Comparison of ENCODE assay signal across 8 cellular contexts in genomic region chr4:8435656-8436121, GRCh38. TPM values are rescaled to one million over a fixed set of nuclear protein-coding genes. Genes with fewer than 3 reads are reported as not detected.
A peak's percentile ranks its signal among the peaks of the same experiment; 100 is the strongest.
DNase-seq lines count a peak whose midpoint lies in the region; ATAC-seq, FAIRE-seq and TF ChIP-seq lines count a peak whose summit lies in the region.

No MANE protein-coding gene starts in this region.

- no peak overlapping the region for H4K8ac ChIP-seq in H9 (replicated peaks; ENCODE audit: insufficient read length, low read depth, low read length)

- H3K27ac Mint-ChIP-seq in T-helper 17 cell (peak overlapping the region; percentile 97), H9 (no peak overlapping the region; a peak in 1 of 7 replicates)

- no peak overlapping the region for H3K18ac ChIP-seq in H9 (ENCODE audit: insufficient read length, low read depth, low read length)

- peaks cover 14 to 15% of the 10 kb centered on the region in 2 experiments for H3K9me3 Mint-ChIP-seq in H9

- TF ChIP-seq EP300 in gastroesophageal sphincter (IDR thresholded peaks at IDR 0.05): no peak

- H3K4me2 ChIP-seq in H9 (ENCODE audit: insufficient read depth, insufficient read length, low read length): no peak overlapping the region

- no peak overlapping the region for H2BK12ac ChIP-seq in H9 (ENCODE audit: insufficient read length, low read depth, low read length)

- TF ChIP-seq CTCF in gastroesophageal sphincter (IDR thresholded peaks at IDR 0.05) (no peak), thyroid gland (IDR thresholded peaks at IDR 0.05) (no peak), H9 (conservative IDR thresholded peaks at IDR 0.05) (no peak), D721Med (IDR thresholded peaks at IDR 0.05; ENCODE audit: insufficient read depth, missing control alignments) (no peak)

- H3K4me1 ChIP-seq in gastroesophageal sphincter (peaks cover 0 to 66% (median 9%) of the 10 kb centered on the region in 3 donors), thyroid gland (peaks cover 57 to 61% of the 10 kb centered on the region in 2 donors), H9 (ENCODE audit: insufficient read depth, low read length) (no peaks in the 10 kb centered on the region; the same call in 1 of the 2 replicates)

- TF ChIP-seq POLR2A in gastroesophageal sphincter (IDR thresholded peaks at IDR 0.05) (no peak), thyroid gland (IDR thresholded peaks at IDR 0.05) (no peak)

- no peak overlapping the region for H3K56ac ChIP-seq in H9 (ENCODE audit: insufficient read length, low read depth, low read length)

- intact Hi-C loops in thyroid gland (cut with DNase I): no loop called here

- H3K79me1 ChIP-seq in H9 (ENCODE audit: insufficient read depth, low read depth, low read length, poor library complexity, severe bottlenecking): no peaks in the 10 kb centered on the region

- no peak overlapping the region for H2AK5ac ChIP-seq in H9 (ENCODE audit: insufficient read length, low read length)

- H3K9me3 ChIP-seq in T-helper 17 cell (ENCODE audit: control insufficient read depth, low read length, poor library complexity, severe bottlenecking): no peaks in the 10 kb centered on the region
- H3K9me3 ChIP-seq in gastroesophageal sphincter: no peaks in the 10 kb centered on the region
- no peaks in the 10 kb centered on the region for H3K9me3 ChIP-seq in thyroid gland
- H3K9me3 ChIP-seq in H9 (ENCODE audit: control insufficient read depth, low read depth, low read length): no peaks in the 10 kb centered on the region

- WGBS in gastroesophageal sphincter (ENCODE audit: low coverage in 1 of 2), 2 donors: 10 to 17% methylated on average over 1 to 4 of the region's 5 CpGs
- WGBS in thyroid gland, 2 donors: 5 to 7% methylated on average over 5 of the region's 5 CpGs
- no CpG with 5 or more reads among the region's 5 CpGs for WGBS in H9 (ENCODE audit: extremely low coverage, insufficient read length, low lambda C conversion rate)

- H3K14ac ChIP-seq in H9 (ENCODE audit: insufficient read depth, low read length): no peak overlapping the region

- H3K27ac ChIP-seq in gastroesophageal sphincter (peak overlapping the region; percentile 16 to 70 (median 65)), thyroid gland (peak overlapping the region; percentile 82 to 85 (median 84)), H9 (ENCODE audit: insufficient read length, low read depth, low read length) (no peak overlapping the region)

- no peak overlapping the region for H2AFZ ChIP-seq in H9 (ENCODE audit: low read length)

- no peak overlapping the region for H4K91ac ChIP-seq in H9 (ENCODE audit: insufficient read length, low read depth, low read length)

- H3K23me2 ChIP-seq in H9 (ENCODE audit: insufficient read length, low read depth, low read length, poor library complexity, severe bottlenecking): no peaks in the 10 kb centered on the region

- no peak overlapping the region for H2BK120ac ChIP-seq in H9 (ENCODE audit: low read depth, low read length, poor library complexity, severe bottlenecking)

- H3K9ac ChIP-seq in H9 (ENCODE audit: extremely low read depth, insufficient read length, low read length): no peak overlapping the region

- H4K20me1 ChIP-seq in H9 (ENCODE audit: control insufficient read depth, insufficient read depth, insufficient read length): no peaks in the 10 kb centered on the region

- H3K4me1 Mint-ChIP-seq in T-helper 17 cell: peaks cover 55% of the 10 kb centered on the region
- peaks cover 36 to 47% of the 10 kb centered on the region in 2 experiments for H3K4me1 Mint-ChIP-seq in H9

- H3K27me3 ChIP-seq in gastroesophageal sphincter (no peaks in the 10 kb centered on the region), thyroid gland (no peaks in the 10 kb centered on the region), H9 (ENCODE audit: insufficient read depth, low read length) (no peaks in the 10 kb centered on the region)

- no peak overlapping the region for H2BK5ac ChIP-seq in H9 (ENCODE audit: insufficient read length, low read length)

- H3K4me3 ChIP-seq in gastroesophageal sphincter (peak overlapping the region; percentile 9 to 39), thyroid gland (replicated peaks in 1 of 3) (peak overlapping the region in 2 of 3 donors; percentile 8)

- H3K79me2 ChIP-seq in H9 (ENCODE audit: insufficient read depth, low read length): no peaks in the 10 kb centered on the region

- H3K4ac ChIP-seq in H9 (ENCODE audit: low read depth, low read length): no peak overlapping the region

- no peak overlapping the region for H3T11ph ChIP-seq in H9 (ENCODE audit: low read length)

- H3K4me3 Mint-ChIP-seq in T-helper 17 cell: peak overlapping the region; percentile 85
- H3K4me3 Mint-ChIP-seq in H9: no peak overlapping the region

- H3K23ac ChIP-seq in H9 (ENCODE audit: insufficient read length, low read depth, low read length): no peak overlapping the region

- no peak overlapping the region for H4K5ac ChIP-seq in H9 (ENCODE audit: insufficient read length, low read depth, low read length)

- H3K27me3 Mint-ChIP-seq in T-helper 17 cell (no peaks in the 10 kb centered on the region), H9 (ENCODE audit: low read depth) (no peaks in the 10 kb centered on the region)

- no peak overlapping the region for H2BK20ac ChIP-seq in H9 (ENCODE audit: low read depth, low read length, poor library complexity, severe bottlenecking)

- H3K36me3 Mint-ChIP-seq in T-helper 17 cell (ENCODE audit: low read depth): peaks cover 4% of the 10 kb centered on the region
- peaks cover 6 to 11% (median 9%) of the 10 kb centered on the region in 3 experiments for H3K36me3 Mint-ChIP-seq in H9 (ENCODE audit: insufficient read depth in 1 of 3, low read depth in 3 of 3)

- no peak overlapping the region for H2BK15ac ChIP-seq in H9 (ENCODE audit: low read depth, low read length)

- DNase-seq in T-helper 17 cell (peak in 1 of 3 donors; percentile 14), thyroid gland (peak; percentile 72 to 74), COR-L47 (lab: John Stamatoyannopoulos, UW) (no peak), H9 (no peak), D721Med (ENCODE audit: insufficient read length, low spot score) (no peak)

- ATAC-seq in GM18861 (IDR thresholded peaks at IDR 0.05; ENCODE audit: unreplicated experiment) (peak; percentile 40), HG02571 (IDR thresholded peaks at IDR 0.05; ENCODE audit: unreplicated experiment) (peak; percentile 54), T-helper 17 cell (peak; percentile 63), gastroesophageal sphincter (no peak)

- H3K36me3 ChIP-seq in gastroesophageal sphincter: no peaks in the 10 kb centered on the region
- H3K36me3 ChIP-seq in thyroid gland: no peaks in the 10 kb centered on the region

- FAIRE-seq in D721Med (lab: Jason Lieb, UNC): no peak

RNA-seq across cellular contexts. Expression of gene ACOX3, which starts 4.8 kb away (rescaled TPM):
- 10 to 100 TPM in 1 of 2 donors, 1 to 10 TPM in 1; 9.6 to 11.3 TPM for total RNA-seq in T-helper 17 cell
- 10 to 100 TPM; 21.5 to 79.5 (median 37.1) TPM for total RNA-seq in gastroesophageal sphincter
- total RNA-seq in thyroid gland: 10 to 100 TPM; 28.2 to 61.8 (median 47.7) TPM
- total RNA-seq in H9 (2021): 13.1 and 13.8 TPM in 2 replicates

RNA-seq across cellular contexts. Expression of gene TRMT44, which starts 4.9 kb away (rescaled TPM):
- 10 to 100 TPM; 20.4 to 32.7 TPM for total RNA-seq in T-helper 17 cell
- total RNA-seq in gastroesophageal sphincter: 10 to 100 TPM; 12.0 to 27.9 (median 20.9) TPM
- 10 to 100 TPM; 36.4 to 56.4 (median 43.9) TPM for total RNA-seq in thyroid gland
- 22.8 and 28.3 TPM in 2 replicates for total RNA-seq in H9 (2021)

Comparison
In these comparisons a context has a peak if more than half of its experiments do, and no peak if none do; other contexts are left out.
1. DNase-seq: peak in thyroid gland (2 of 2); none in COR-L47 (single experiment), H9 (single experiment) and D721Med (single experiment).